Comparison of ENCODE assay signal across 16 cellular contexts in genomic region chr3:179819379-179819778, GRCh38.
"Had no signal": no experiment of that assay in that cellular context is flagged by ENCODE, and none has a peak within 500 bp of the region (broad histone marks: within the 10 kb centered on the region; RNA-seq: fewer than 3 reads in every experiment).

No MANE protein-coding gene starts in this region.

- H3K4me3 Mint-ChIP-seq: naive thymus-derived CD4-positive, alpha-beta T cell; nephron progenitor cell had no signal

- H3K4me1 ChIP-seq: parathyroid adenoma, prostate gland, stomach had no signal

- H3K9me3 ChIP-seq: prostate gland, stomach had no signal

- H3K27ac ChIP-seq: parathyroid adenoma, prostate gland, skin epidermis, stomach had no signal

- ATAC-seq: naive thymus-derived CD4-positive, alpha-beta T cell; sciatic nerve had no signal

- DNase-seq: cortex of kidney; dorsolateral prefrontal cortex; effector CD8-positive, alpha-beta T cell; foreskin melanocyte; islet precursor cell; mammary epithelial cell; naive thymus-derived CD4-positive, alpha-beta T cell; nephron progenitor cell; stimulated activated CD4-positive, alpha-beta T cell treated with anti-CD3 and anti-CD28 coated beads, Interleukin-12 subunit alpha, Interleukin-12 subunit beta, amount 100 ng/mL, for 4 hours; stimulated activated naive CD4-positive, alpha-beta T cell; stomach; trophoblast cell had no signal

- H3K4me3 ChIP-seq: dorsolateral prefrontal cortex, prostate gland, skin epidermis, stomach had no signal

- H3K9me3 Mint-ChIP-seq: nephron progenitor cell had no signal

- H3K27ac Mint-ChIP-seq: naive thymus-derived CD4-positive, alpha-beta T cell; nephron progenitor cell had no signal

- H3K4me1 Mint-ChIP-seq: naive thymus-derived CD4-positive, alpha-beta T cell; nephron progenitor cell had no signal

- H3K27me3 ChIP-seq: dorsolateral prefrontal cortex had no signal

- H3K36me3 Mint-ChIP-seq: naive thymus-derived CD4-positive, alpha-beta T cell had no signal

- H3K36me3 ChIP-seq: prostate gland, stomach had no signal
